ENCODE assay signal across 8 cellular contexts in genomic region chrX:124406294-124407013, GRCh38.
DNase-seq lines count a peak whose midpoint lies in the region; ATAC-seq and TF ChIP-seq lines count a peak whose summit lies in the region.

No MANE protein-coding gene starts in this region.

- no peak overlapping the region for H3K27ac ChIP-seq in gastroesophageal sphincter
- no peak overlapping the region for H3K27ac ChIP-seq in vagina

- WGBS in gastroesophageal sphincter (ENCODE audit: low coverage in 1 of 2), 2 donors: 33 to 34% methylated on average over 4 to 12 of the region's 12 CpGs

- peaks cover 4% of the 10 kb centered on the region for H3K27me3 Mint-ChIP-seq in Caco-2 (ENCODE audit: insufficient read depth, unreplicated experiment)
- no peaks in the 10 kb centered on the region for H3K27me3 Mint-ChIP-seq in activated T-helper 2 cell treated with anti-CD3 and anti-CD28 coated beads, Interferon-gamma antibody, Interleukin-2, Interleukin-4, amounts not matched to agents 10 μg/mL and 5 μg/mL and 100 μg/mL, durations not matched to agents 14 hours and 24 hours and 36 hours (ENCODE audit: low read depth)

- ATAC-seq in GM19452 (IDR thresholded peaks at IDR 0.05; ENCODE audit: unreplicated experiment): peak; percentile 82
- peak; percentile 80 for ATAC-seq in gastroesophageal sphincter

- no peaks in the 10 kb centered on the region for H3K27me3 ChIP-seq in Caco-2 (replicated peaks; ENCODE audit: control insufficient read depth, insufficient read depth, low read length)
- H3K27me3 ChIP-seq in gastroesophageal sphincter: no peaks in the 10 kb centered on the region
- no peaks in the 10 kb centered on the region for H3K27me3 ChIP-seq in vagina

- H3K36me3 ChIP-seq in Caco-2 (ENCODE audit: control insufficient read depth, insufficient read depth, low read length) (no peaks in the 10 kb centered on the region), gastroesophageal sphincter (no peaks in the 10 kb centered on the region), vagina (no peaks in the 10 kb centered on the region)

- no peaks in the 10 kb centered on the region for H3K9me3 Mint-ChIP-seq in Caco-2 (ENCODE audit: unreplicated experiment)
- no peaks in the 10 kb centered on the region for H3K9me3 Mint-ChIP-seq in activated T-helper 2 cell treated with anti-CD3 and anti-CD28 coated beads, Interferon-gamma antibody, Interleukin-2, Interleukin-4, amounts not matched to agents 10 μg/mL and 5 μg/mL and 100 μg/mL, durations not matched to agents 14 hours and 24 hours and 36 hours

- H3K9me3 ChIP-seq in Caco-2 (no peaks in the 10 kb centered on the region), gastroesophageal sphincter (no peaks in the 10 kb centered on the region), vagina (no peaks in the 10 kb centered on the region)

- H3K4me3 Mint-ChIP-seq in Caco-2 (ENCODE audit: unreplicated experiment): no peak overlapping the region
- H3K4me3 Mint-ChIP-seq in activated T-helper 2 cell treated with anti-CD3 and anti-CD28 coated beads, Interferon-gamma antibody, Interleukin-2, Interleukin-4, amounts not matched to agents 10 μg/mL and 5 μg/mL and 100 μg/mL, durations not matched to agents 14 hours and 24 hours and 36 hours (ENCODE audit: low read depth): no peak overlapping the region

- BruUV-seq in Caco-2 (replicated peaks; lab: Mats Ljungman, UMichigan): no TSS peak

- no peaks in the 10 kb centered on the region for H3K4me1 ChIP-seq in Caco-2
- peaks cover 0 to 2% (median 0%) of the 10 kb centered on the region in 3 donors for H3K4me1 ChIP-seq in gastroesophageal sphincter
- no peaks in the 10 kb centered on the region for H3K4me1 ChIP-seq in vagina

- no peaks in the 10 kb centered on the region for H3K4me1 Mint-ChIP-seq in Caco-2 (ENCODE audit: low read depth, unreplicated experiment)
- H3K4me1 Mint-ChIP-seq in activated T-helper 2 cell treated with anti-CD3 and anti-CD28 coated beads, Interferon-gamma antibody, Interleukin-2, Interleukin-4, amounts not matched to agents 10 μg/mL and 5 μg/mL and 100 μg/mL, durations not matched to agents 14 hours and 24 hours and 36 hours (ENCODE audit: low read depth): peaks cover 12% of the 10 kb centered on the region

- CTCF ChIA-PET in Caco-2 (lab: Charles Lee): interaction anchor here (1.2 kb wide), 1 partner anchor 725 kb away, joined by 4 read pairs; no protein-coding TSS in a partner anchor

- H3K4me3 ChIP-seq in Caco-2 (ENCODE audit: low read depth, low read length): no peak overlapping the region
- no peak overlapping the region for H3K4me3 ChIP-seq in gastroesophageal sphincter
- H3K4me3 ChIP-seq in vagina: no peak overlapping the region

- TF ChIP-seq POLR2A in gastroesophageal sphincter (IDR thresholded peaks at IDR 0.05): no peak
- no peak for TF ChIP-seq POLR2A in vagina (IDR thresholded peaks at IDR 0.05)

- TF ChIP-seq CTCF in Caco-2 (IDR thresholded peaks at IDR 0.05; ENCODE audit: insufficient read depth in 1 of 2, low read depth in 1 of 2, low read length in 1 of 2, severe bottlenecking in 1 of 2, unreplicated experiment in 1 of 2): peak; percentile 44 to 52
- peak; percentile 8 to 59 (median 49) for TF ChIP-seq CTCF in gastroesophageal sphincter (IDR thresholded peaks at IDR 0.05)
- peak in 2 of 3 experiments; percentile 31 to 42 for TF ChIP-seq CTCF in vagina (IDR thresholded peaks at IDR 0.05)

- no peak for TF ChIP-seq EP300 in gastroesophageal sphincter (IDR thresholded peaks at IDR 0.05)

- DNase-seq in Caco-2 (peak; percentile 45 to 56), HUDEP-2 (lab: John Stamatoyannopoulos, UW; ENCODE audit: unreplicated experiment in 76 of 76) (peak in 43 of 76 experiments; percentile 0 to 56 (median 12)), RKO (ENCODE audit: low spot score) (peak; percentile 91), pulmonary artery endothelial cell (ENCODE audit: low read depth, low spot score) (peak; percentile 39), vagina (ENCODE audit: extremely low spot score in 2 of 2) (no peak)
- peak; percentile 33 for DNase-seq in activated T-helper 2 cell treated with anti-CD3 and anti-CD28 coated beads, Interferon-gamma antibody, Interleukin-2, Interleukin-4, amounts not matched to agents 10 μg/mL and 5 μg/mL and 100 μg/mL, durations not matched to agents 14 hours and 24 hours and 36 hours (ENCODE audit: low spot score)

- intact Hi-C loops in Caco-2 (cut with micrococcal nuclease; ENCODE audit: unreplicated experiment): loop anchor here (1.0 to 5.0 kb wide), 3 partner anchors 312 to 725 kb away; no protein-coding TSS in a partner anchor
- intact Hi-C loops in activated T-helper 2 cell treated with anti-CD3 and anti-CD28 coated beads, Interferon-gamma antibody, Interleukin-2, Interleukin-4, amounts not matched to agents 10 μg/mL and 5 μg/mL and 100 μg/mL, durations not matched to agents 14 hours and 24 hours and 36 hours (cut with micrococcal nuclease): loop anchor here (1.0 kb wide), 2 partner anchors 725 to 889 kb away; no protein-coding TSS in a partner anchor
- intact Hi-C loops in vagina (cut with DNase I): no loop called here

- H3K36me3 Mint-ChIP-seq in Caco-2 (ENCODE audit: insufficient read depth, unreplicated experiment): no peaks in the 10 kb centered on the region
- peaks cover 3% of the 10 kb centered on the region for H3K36me3 Mint-ChIP-seq in activated T-helper 2 cell treated with anti-CD3 and anti-CD28 coated beads, Interferon-gamma antibody, Interleukin-2, Interleukin-4, amounts not matched to agents 10 μg/mL and 5 μg/mL and 100 μg/mL, durations not matched to agents 14 hours and 24 hours and 36 hours (ENCODE audit: low read depth)

- no peak overlapping the region for H3K27ac Mint-ChIP-seq in Caco-2 (ENCODE audit: unreplicated experiment)
- no peak overlapping the region for H3K27ac Mint-ChIP-seq in activated T-helper 2 cell treated with anti-CD3 and anti-CD28 coated beads, Interferon-gamma antibody, Interleukin-2, Interleukin-4, amounts not matched to agents 10 μg/mL and 5 μg/mL and 100 μg/mL, durations not matched to agents 14 hours and 24 hours and 36 hours

- POLR2A ChIA-PET in Caco-2 (lab: Charles Lee): no interaction called here

Comparison
In these comparisons a context has a peak if more than half of its experiments do, and no peak if none do; other contexts are left out.
1. DNase-seq: peak in Caco-2 (2 of 2), HUDEP-2 (43 of 76), RKO (single experiment), activated T-helper 2 cell treated with anti-CD3 and anti-CD28 coated beads, Interferon-gamma antibody, Interleukin-2, Interleukin-4, amounts not matched to agents 10 μg/mL and 5 μg/mL and 100 μg/mL, durations not matched to agents 14 hours and 24 hours and 36 hours (single experiment) and pulmonary artery endothelial cell (single experiment); none in vagina (0 of 2).
2. Peak in every context shown above with its lines, with median percentiles within 50 percentile points of each other: CTCF ChIP-seq.